Comparison of ENCODE assay signal across 8 cellular contexts in the genomic region with DNA sequence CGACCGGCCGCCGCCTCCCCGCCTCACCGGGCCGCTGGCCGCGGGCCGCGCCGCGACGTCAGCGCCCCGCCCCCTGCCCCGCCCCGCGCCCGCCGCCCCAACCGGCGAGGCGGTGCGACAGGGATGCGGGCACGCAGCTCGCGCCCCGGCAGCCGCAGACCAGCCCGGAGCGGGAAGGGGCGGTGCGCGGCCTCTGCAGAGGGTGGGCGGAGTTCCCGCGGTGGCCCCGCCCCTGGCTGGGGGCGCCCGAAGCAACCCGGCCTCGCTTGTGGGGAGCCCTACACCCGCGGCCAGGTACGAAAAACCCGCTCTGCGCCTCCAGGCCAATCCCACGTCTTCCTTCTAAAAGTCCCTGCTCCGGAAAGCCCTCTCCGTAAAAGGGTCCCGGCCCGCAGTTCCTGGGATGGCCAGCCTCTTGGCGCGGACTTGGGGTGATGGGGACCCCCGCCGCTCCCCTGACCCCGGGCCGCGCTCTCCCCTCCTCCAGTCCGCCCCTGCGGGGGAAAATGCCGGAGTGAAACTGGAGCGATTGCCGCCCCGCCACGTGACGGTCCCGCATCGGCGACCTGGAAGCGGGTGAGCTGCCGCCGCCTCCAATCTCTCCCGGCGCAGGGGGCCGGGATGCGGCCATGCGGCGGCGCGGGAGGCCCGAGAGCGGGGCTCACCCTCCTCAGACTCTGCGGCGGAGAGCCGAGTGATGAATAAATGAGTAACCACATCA. TPM values are rescaled to one million over a fixed set of nuclear protein-coding genes. Genes with fewer than 3 reads are reported as not detected.
DNase-seq lines count a peak whose midpoint lies in the region; ATAC-seq lines count a peak whose summit lies in the region.

A gene with protein sequence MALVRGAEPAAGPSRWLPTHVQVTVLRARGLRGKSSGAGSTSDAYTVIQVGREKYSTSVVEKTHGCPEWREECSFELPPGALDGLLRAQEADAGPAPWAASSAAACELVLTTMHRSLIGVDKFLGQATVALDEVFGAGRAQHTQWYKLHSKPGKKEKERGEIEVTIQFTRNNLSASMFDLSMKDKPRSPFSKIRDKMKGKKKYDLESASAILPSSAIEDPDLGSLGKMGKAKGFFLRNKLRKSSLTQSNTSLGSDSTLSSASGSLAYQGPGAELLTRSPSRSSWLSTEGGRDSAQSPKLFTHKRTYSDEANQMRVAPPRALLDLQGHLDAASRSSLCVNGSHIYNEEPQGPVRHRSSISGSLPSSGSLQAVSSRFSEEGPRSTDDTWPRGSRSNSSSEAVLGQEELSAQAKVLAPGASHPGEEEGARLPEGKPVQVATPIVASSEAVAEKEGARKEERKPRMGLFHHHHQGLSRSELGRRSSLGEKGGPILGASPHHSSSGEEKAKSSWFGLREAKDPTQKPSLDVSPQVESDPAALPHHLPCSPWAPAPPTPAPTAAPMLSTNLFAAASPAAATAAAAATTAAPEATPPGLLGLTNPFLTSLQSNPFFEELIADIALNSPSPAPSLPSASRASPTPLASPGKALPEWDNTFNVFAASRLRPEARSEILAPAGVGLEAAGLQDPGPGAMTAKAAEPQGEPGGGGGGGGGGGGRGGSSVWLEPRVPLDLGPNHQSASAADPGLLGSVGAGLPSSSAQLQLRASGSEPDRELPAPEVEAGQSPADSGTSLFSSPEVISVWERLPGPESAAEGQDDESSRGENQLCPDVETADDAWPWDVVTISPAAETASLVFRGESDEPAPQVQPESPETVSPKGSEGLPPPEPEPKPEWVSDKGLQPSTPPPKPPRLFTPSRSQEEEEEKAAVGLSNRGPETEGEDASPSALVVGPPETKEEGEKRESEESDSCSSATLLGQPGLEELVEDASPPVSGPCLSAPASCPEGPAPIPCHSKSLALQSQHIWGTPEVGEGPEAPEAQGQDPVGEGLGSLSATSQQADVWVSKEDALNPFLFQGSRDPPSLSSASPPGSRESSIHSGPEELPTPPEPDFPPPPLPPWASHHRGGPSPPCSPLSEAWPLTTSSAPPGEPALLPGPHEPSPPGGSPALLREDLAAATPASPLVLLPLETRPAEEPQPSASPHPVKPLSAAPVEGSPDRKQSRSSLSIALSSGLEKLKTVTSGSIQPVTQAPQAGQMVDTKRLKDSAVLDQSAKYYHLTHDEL (N-terminal part only) (minus strand): TSS at position 36 of the 721 bp plus-strand sequence. CDS start 171 bp downstream, outside the sequence.

- H3K9me3 Mint-ChIP-seq in activated naive CD8-positive, alpha-beta T cell (ENCODE audit: low read depth), result no peaks in the 10 kb centered on the region

- H3K9ac ChIP-seq in subcutaneous abdominal adipose tissue (ENCODE audit: low read length in 5 of 5), result peak within 1 kb of the TSS; percentile 22 to 89 (median 86)

- peak; percentile 67 for ATAC-seq in GM21423 (IDR thresholded peaks at IDR 0.05; ENCODE audit: unreplicated experiment)

- H3K36me3 ChIP-seq in subcutaneous abdominal adipose tissue (ENCODE audit: control insufficient read depth in 5 of 5, insufficient read depth in 5 of 5, low read length in 5 of 5), result no peaks in the 10 kb centered on the region

- no peaks in the 10 kb centered on the region for H3K27me3 Mint-ChIP-seq in activated naive CD8-positive, alpha-beta T cell

- H3K27me3 ChIP-seq in subcutaneous abdominal adipose tissue (ENCODE audit: control insufficient read depth in 5 of 5, insufficient read depth in 4 of 5, low read length in 5 of 5), result no peaks in the 10 kb centered on the region

- peak within 1 kb of the TSS; percentile 75 for H3K27ac ChIP-seq in subcutaneous abdominal adipose tissue (ENCODE audit: low read depth, low read length)

- H3K4me3 Mint-ChIP-seq in activated naive CD8-positive, alpha-beta T cell, result peak within 1 kb of the TSS; percentile 77

- H3K4me1 Mint-ChIP-seq in activated naive CD8-positive, alpha-beta T cell (ENCODE audit: low read depth), result peaks cover 17% of the 10 kb centered on the region

- H3K4me1 ChIP-seq in subcutaneous abdominal adipose tissue (ENCODE audit: control insufficient read depth in 5 of 5, insufficient read depth in 5 of 5, low read length in 5 of 5), result peaks cover 2 to 34% (median 29%) of the 10 kb centered on the region in 5 donors

- DNase-seq in COLO829 (ENCODE audit: low spot score), result peak; percentile 17
- peak; percentile 78 for DNase-seq in HuH-7.5 (ENCODE audit: low spot score)
- DNase-seq in SKM-1 treated with dmso at 0.1 percent for 144 hours (lab: John Stamatoyannopoulos, UW; ENCODE audit: unreplicated experiment), result peak; percentile 70
- no peak for DNase-seq in glomerular endothelial cell (ENCODE audit: extremely low read depth, low read depth, low spot score)
- DNase-seq in nucleus accumbens (lab: John Stamatoyannopoulos, UW), result peak in 54 of 56 donors; percentile 19 to 83 (median 60)

- H3K9me3 ChIP-seq in subcutaneous abdominal adipose tissue (ENCODE audit: control insufficient read depth in 5 of 5, low read length in 5 of 5), result no peaks in the 10 kb centered on the region

- H3K27ac Mint-ChIP-seq in activated naive CD8-positive, alpha-beta T cell, result no peak within 1 kb of the TSS

- peak within 1 kb of the TSS; percentile 73 to 88 (median 78) for H3K4me3 ChIP-seq in subcutaneous abdominal adipose tissue (ENCODE audit: low read depth in 1 of 5, low read length in 5 of 5)

- H3K36me3 Mint-ChIP-seq in activated naive CD8-positive, alpha-beta T cell, result no peaks in the 10 kb centered on the region

RNA-seq across cellular contexts. Expression of the gene that starts here (rescaled TPM):
- total RNA-seq in glomerular endothelial cell, result 68.3 and 69.5 TPM in 2 replicates
